ENCODE assay signal across 9 cellular contexts in the genomic region with DNA sequence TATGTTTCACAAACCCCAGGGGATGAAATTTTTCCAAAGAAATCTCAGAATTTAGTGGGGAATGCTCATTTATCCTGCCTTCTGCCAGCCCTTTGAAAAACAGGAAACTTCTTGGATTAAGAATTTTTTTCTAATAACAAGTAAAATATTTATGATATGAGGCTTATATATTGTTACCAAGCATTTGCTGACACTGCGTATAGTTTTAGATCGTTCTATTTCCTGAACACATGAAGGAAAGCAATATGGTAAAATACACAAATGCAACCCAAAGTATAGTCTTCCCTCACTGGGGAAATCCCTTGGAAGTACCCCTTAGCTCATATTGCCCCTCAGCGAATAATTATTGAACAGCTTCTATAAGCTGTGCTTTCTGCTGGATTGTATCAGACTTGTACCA. TPM values are rescaled to one million over a fixed set of nuclear protein-coding genes. Genes with fewer than 3 reads are reported as not detected.
"Had no signal": no experiment of that assay in that cellular context is flagged by ENCODE, and none has a peak within 500 bp of the region (broad histone marks: within the 10 kb centered on the region; RNA-seq: fewer than 3 reads in every experiment).

No MANE protein-coding gene starts in this region.

- ATAC-seq: HCT116 had no signal

- H2AFZ ChIP-seq: GM23248 had no signal

- H3K4me1 ChIP-seq: HAP-1 had no signal

- DNase-seq: GM23248, GOT3, H7, HFFc6, KG1 had no signal

- H3K9ac ChIP-seq: GM23248 had no signal

- H3K4me3 ChIP-seq: GM23248, HAP-1 had no signal

- H3K27ac ChIP-seq: GM23248, HL-60 had no signal

RNA-seq across cellular contexts. Expression of gene MND1, which starts 54.4 kb away (rescaled TPM):
- polyA plus RNA-seq: IgD-negative memory B cell had no signal
